In genomic region chr1:84253891-84254290, GRCh38 we compare ENCODE assay signal across 9 cellular contexts. TPM values are rescaled to one million over a fixed set of nuclear protein-coding genes. Genes with fewer than 3 reads are reported as not detected.
DNase-seq lines count a peak whose midpoint lies in the region; ATAC-seq, FAIRE-seq and TF ChIP-seq lines count a peak whose summit lies in the region.
"Had no signal": no experiment of that assay in that cellular context is flagged by ENCODE, and none has a peak within 500 bp of the region (broad histone marks: within the 10 kb centered on the region; RNA-seq: fewer than 3 reads in every experiment).

No MANE protein-coding gene starts in this region.

- H2AFZ ChIP-seq in K562 (ENCODE audit: low read depth, low read length) = no peak overlapping the region

- TF ChIP-seq RAD21 in K562 (CRISPR knock-in tag; conservative IDR thresholded peaks at IDR 0.05 in 1 of 2, IDR thresholded peaks at IDR 0.05 in 1 of 2) = no peak

- no peak overlapping the region for H3K4me2 ChIP-seq in K562 (ENCODE audit: insufficient read depth, low read length)

- no peak for TF ChIP-seq EP300 in K562 (IDR thresholded peaks at IDR 0.05; ENCODE audit: low read length)
- TF ChIP-seq EP300 in upper lobe of left lung (IDR thresholded peaks at IDR 0.05) = no peak

- H3K36me3 ChIP-seq in K562 (ENCODE audit: control insufficient read depth, insufficient read depth, low read length) (no peaks in the 10 kb centered on the region), upper lobe of left lung (no peaks in the 10 kb centered on the region)

- CTCF ChIA-PET in K562 (lab: Yijun Ruan, JAX; ENCODE audit: low intra/inter-chr PET ratio) = no interaction called here

- WGBS in K562 (ENCODE audit: insufficient coverage, low coverage, missing lambda C conversion rate) = 18% methylated on average over 4 of the region's 4 CpGs
- 54 to 60% methylated on average over 4 of the region's 4 CpGs for WGBS in upper lobe of left lung, 2 donors

- H3K9me3 ChIP-seq in K562 (replicated peaks; ENCODE audit: control insufficient read depth, insufficient read depth, low read depth, low read length) (no peaks in the 10 kb centered on the region), upper lobe of left lung (no peaks in the 10 kb centered on the region)

- H3K9me1 ChIP-seq in K562 (ENCODE audit: control insufficient read depth, insufficient read depth, low read length) = no peaks in the 10 kb centered on the region

- H3K4me1 ChIP-seq in K562 (replicated peaks in 1 of 2; ENCODE audit: control insufficient read depth in 2 of 2, insufficient read depth in 2 of 2, low read length in 2 of 2) (no peaks in the 10 kb centered on the region), upper lobe of left lung (no peaks in the 10 kb centered on the region)

- intact Hi-C loops in K562 (cut with micrococcal nuclease) = no loop called here

- DNase-seq in NCI-H345 (lab: John Stamatoyannopoulos, UW) = peak; percentile 32
- no peak for DNase-seq in NCI-H345 treated with DMSO at 0.1 percent for 48 hours (lab: John Stamatoyannopoulos, UW; ENCODE audit: unreplicated experiment)
- DNase-seq in K562 (ENCODE audit: extremely low read depth in 1 of 4, low spot score in 3 of 4) = no peak
- DNase-seq in upper lobe of left lung = peak in 1 of 2 donors; percentile 75
- no peak for DNase-seq in stimulated activated CD4-positive, alpha-beta T cell treated with anti-CD3 and anti-CD28 coated beads, Interleukin-1b, Interleukin-23, amount 100 ng/mL, for 48 hours
- DNase-seq in NCI-H1092 (lab: John Stamatoyannopoulos, UW) = no peak

- H3K4me3 ChIP-seq in K562 = no peak overlapping the region
- no peak overlapping the region for H3K4me3 ChIP-seq in upper lobe of left lung

- ATAC-seq in K562 (no peak), upper lobe of left lung (ENCODE audit: low FRiP score in 2 of 2) (peak; percentile 47 to 82), GM21786 (IDR thresholded peaks at IDR 0.05; ENCODE audit: unreplicated experiment) (no peak)

- H4K20me1 ChIP-seq in K562 (replicated peaks; ENCODE audit: control insufficient read depth, insufficient read depth, low read length) = no peaks in the 10 kb centered on the region

- in situ Hi-C loops in K562 (cut with MboI) = no loop called here

- no peak overlapping the region for H3K9ac ChIP-seq in K562 (ENCODE audit: insufficient read depth in 1 of 2, low read depth in 2 of 2, low read length in 2 of 2)

- TF ChIP-seq POLR2A in K562 (conservative IDR thresholded peaks at IDR 0.05) = no peak
- no peak for TF ChIP-seq POLR2A in upper lobe of left lung (IDR thresholded peaks at IDR 0.05)

- TF ChIP-seq CTCF in K562 (IDR thresholded peaks at IDR 0.05 in 2 of 3, conservative IDR thresholded peaks at IDR 0.05 in 1 of 3; ENCODE audit: insufficient read depth in 2 of 3, low read depth in 1 of 3, low read length in 3 of 3) (no peak), upper lobe of left lung (IDR thresholded peaks at IDR 0.05) (no peak)

- FAIRE-seq in K562 (lab: Jason Lieb, UNC) (no peak), islet of Langerhans (lab: Jason Lieb, UNC) (peak; percentile 89)
- FAIRE-seq: A204.1 had no signal

- H3K27me3 ChIP-seq in K562 (ENCODE audit: control insufficient read depth in 2 of 2, insufficient read depth in 2 of 2, low read length in 2 of 2) = no peaks in the 10 kb centered on the region
- no peaks in the 10 kb centered on the region for H3K27me3 ChIP-seq in upper lobe of left lung

- POLR2A ChIA-PET in K562 (lab: Yijun Ruan, JAX) = no interaction called here

- H3K27ac ChIP-seq in K562 (ENCODE audit: extremely low read depth, low read depth, low read length) (no peak overlapping the region), upper lobe of left lung (no peak overlapping the region)

- BruUV-seq in K562 (replicated peaks; lab: Mats Ljungman, UMichigan) = no TSS peak

- no peaks in the 10 kb centered on the region for H3K79me2 ChIP-seq in K562 (ENCODE audit: control insufficient read depth, insufficient read depth, low read length)

TF ChIP-seq in K562, 482 proteins besides CTCF, POLR2A, EP300 and RAD21:
- no peak for TF ChIP-seq GABPB2 (CRISPR knock-in tag; conservative IDR thresholded peaks at IDR 0.05)
- TF ChIP-seq, protein P1, sequence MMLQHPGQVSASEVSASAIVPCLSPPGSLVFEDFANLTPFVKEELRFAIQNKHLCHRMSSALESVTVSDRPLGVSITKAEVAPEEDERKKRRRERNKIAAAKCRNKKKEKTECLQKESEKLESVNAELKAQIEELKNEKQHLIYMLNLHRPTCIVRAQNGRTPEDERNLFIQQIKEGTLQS (IDR thresholded peaks at IDR 0.05) = peak; percentile 20; the same call in 1 of the 2 replicates
- TF ChIP-seq, protein P1 (CRISPR knock-in tag; conservative IDR thresholded peaks at IDR 0.05) = no peak

RNA-seq across cellular contexts. Expression of gene SAMD13, which starts 47.6 kb away (rescaled TPM):
- total RNA-seq in K562 (2011; cell fraction: chromatin; rRNA removed; ENCODE audit: low replicate concordance) = 1.5 TPM in 1 of 2 replicates, not detected in the other
- total RNA-seq in K562 (2011; cell fraction: nucleolus; rRNA removed) = 0.39 TPM in 1 of 2 replicates, not detected in the other
- total RNA-seq in K562 (2011; cell fraction: nucleoplasm; rRNA removed) = 1.1 TPM in 1 of 2 replicates, not detected in the other
- total RNA-seq in K562 (2014; rRNA removed) = 0.86 and 1.1 TPM in 2 replicates
- 1.1 and 1.3 TPM in 2 replicates for total RNA-seq in K562 (2014; rRNA removed; fragmentation: Illumina TruSeq; extraction: Trizol)
- total RNA-seq in K562 (2015; rRNA removed; fragmentation: Illumina TruSeq; extraction: Trizol) = 1.2 and 1.3 TPM in 2 replicates
- 0.56 and 0.78 TPM in 2 replicates for total RNA-seq in K562 (2021)
- 0.39 and 0.96 TPM in 2 replicates for polyA plus RNA-seq in K562 (2011; rRNA removed)
- polyA plus RNA-seq in K562 (2011; cell fraction: cytosol; rRNA removed) = 0.09 and 0.21 TPM in 2 replicates
- polyA plus RNA-seq in K562 (2011; cell fraction: nucleus; rRNA removed) = 0.25 and 0.78 TPM in 2 replicates
- polyA plus RNA-seq in K562 (2012) = 1.6 and 2.4 TPM in 2 replicates
- 1.1 and 1.2 TPM in 2 replicates for polyA plus RNA-seq in K562 (2014; fragmentation: Illumina TruSeq; extraction: Trizol)
- under 1 TPM; 0.92 to 1.00 TPM for polyA plus RNA-seq in K562 (2014; fragmentation: Nextera tagmentation; extraction: Ambion mirVana)
- 1.7 and 2.7 TPM in 2 replicates for polyA plus RNA-seq in K562 (2014; rRNA removed)
- 0.42 and 1.3 TPM in 2 replicates for polyA minus RNA-seq in K562 (2011; rRNA and poly(A)+ RNA removed)
- not detected in 2 replicates for polyA minus RNA-seq in K562 (2011; cell fraction: cytosol; rRNA and poly(A)+ RNA removed)
- 0.40 TPM in 1 of 2 replicates, not detected in the other for polyA minus RNA-seq in K562 (2011; cell fraction: nucleus; rRNA and poly(A)+ RNA removed)
- total RNA-seq in upper lobe of left lung = 1 to 10 TPM in 2 of 6 donors, under 1 TPM in 2, not detected in 2; 0.71 to 1.9 (median 0.90) TPM

Comparison
In these comparisons a context has a peak if more than half of its experiments do, and no peak if none do; other contexts are left out.
1. ATAC-seq: peak in upper lobe of left lung (2 of 2); none in K562 (single experiment) and GM21786 (single experiment).